ENCODE assay signal across 8 cellular contexts in genomic region chr19:1267441-1268391, GRCh38. TPM values are rescaled to one million over a fixed set of nuclear protein-coding genes. Genes with fewer than 3 reads are reported as not detected.
DNase-seq lines count a peak whose midpoint lies in the region; ATAC-seq and TF ChIP-seq lines count a peak whose summit lies in the region.

No MANE protein-coding gene starts in this region.

- peak overlapping the region; percentile 40 to 87 for H2BK12ac ChIP-seq in mesenchymal stem cell (ENCODE audit: low read length in 2 of 2)

- H3K4ac ChIP-seq in mesenchymal stem cell (ENCODE audit: low read depth in 1 of 2, low read length in 2 of 2), result peak overlapping the region; percentile 76 to 85

- H3K9ac ChIP-seq in mesenchymal stem cell (ENCODE audit: low read length), result peak overlapping the region; percentile 86

- H4K91ac ChIP-seq in mesenchymal stem cell (ENCODE audit: low read length), result peak overlapping the region; percentile 74

- WGBS in heart left ventricle, 4 donors, result 36 to 52% (median 37%) methylated on average over 25 to 43 of the region's 43 CpGs
- 42% methylated on average over 38 of the region's 43 CpGs for WGBS in mesenchymal stem cell

- in situ Hi-C loops in astrocyte of the spinal cord (cut with HindIII; ENCODE audit: low sequenced_read_pairs), result no loop called here
- in situ Hi-C loops in GM13977 (cut with MboI; ENCODE audit: low pct_unique_long_range_greater_than_20kb, low sequenced_read_pairs, unreplicated experiment), result no loop called here

- H3K4me3 ChIP-seq in heart left ventricle (peak overlapping the region in 8 of 12 donors; percentile 52 to 92 (median 59)), astrocyte of the spinal cord (ENCODE audit: low read depth, low read length) (peak overlapping the region; percentile 34), mesenchymal stem cell (ENCODE audit: insufficient read depth in 1 of 2, low read depth in 1 of 2, low read length in 2 of 2) (peak overlapping the region in 1 of 2 experiments; percentile 86), vagina (peak overlapping the region; percentile 54 to 69)

- intact Hi-C loops in heart left ventricle (cut with DNase I) (loop anchor here in 9 of 10 donors (1.0 to 2.0 kb wide), 2 partner anchors 23 kb away; no protein-coding TSS in a partner anchor), cardiac septum (cut with DNase I) (loop anchor here (1.0 kb wide), 2 partner anchors 23 to 44 kb away; no protein-coding TSS in a partner anchor), vagina (cut with DNase I) (loop anchor here (1.0 kb wide), 1 partner anchor 19 kb away; the partner anchor contains the start of gene MIDN)

- TF ChIP-seq POLR2A in heart left ventricle (IDR thresholded peaks at IDR 0.05) (no peak), vagina (IDR thresholded peaks at IDR 0.05) (no peak)

- H3K27ac ChIP-seq in heart left ventricle (peak overlapping the region in 8 of 12 donors; percentile 92 to 100 (median 98)), mesenchymal stem cell (ENCODE audit: low read length, poor library complexity, severe bottlenecking) (no peak overlapping the region), vagina (peak overlapping the region; percentile 99)

- H2AK5ac ChIP-seq in mesenchymal stem cell (ENCODE audit: low read length, severe bottlenecking), result no peak overlapping the region

- peak overlapping the region; percentile 83 for H2BK120ac ChIP-seq in mesenchymal stem cell (ENCODE audit: low read depth, low read length)

- peak overlapping the region; percentile 9 to 78 for H3K18ac ChIP-seq in mesenchymal stem cell (ENCODE audit: low read depth in 1 of 2, low read length in 2 of 2)

- H2BK15ac ChIP-seq in mesenchymal stem cell (ENCODE audit: low read depth, poor library complexity, severe bottlenecking), result peak overlapping the region; percentile 88

- no peak overlapping the region for H2AFZ ChIP-seq in mesenchymal stem cell (ENCODE audit: low read depth, low read length)

- H3K36me3 ChIP-seq in heart left ventricle, result peaks cover 0 to 29% (median 25%) of the 10 kb centered on the region in 9 donors
- H3K36me3 ChIP-seq in mesenchymal stem cell (ENCODE audit: control insufficient read depth in 1 of 2, insufficient read depth in 2 of 2, low read depth in 1 of 2, low read length in 2 of 2), result peaks cover 21 to 31% of the 10 kb centered on the region in 2 experiments
- H3K36me3 ChIP-seq in vagina, result peaks cover 0 to 25% of the 10 kb centered on the region in 2 donors

- no peak overlapping the region for H4K8ac ChIP-seq in mesenchymal stem cell (ENCODE audit: low read length)

- peaks cover 8% of the 10 kb centered on the region for H3K79me1 ChIP-seq in mesenchymal stem cell (replicated peaks; ENCODE audit: low read length, poor library complexity, severe bottlenecking)

- H3K27me3 ChIP-seq in heart left ventricle (no peaks in the 10 kb centered on the region), mesenchymal stem cell (ENCODE audit: control insufficient read depth in 1 of 2, insufficient read depth in 1 of 2, low read length in 2 of 2) (no peaks in the 10 kb centered on the region), vagina (no peaks in the 10 kb centered on the region)

- H3K4me2 ChIP-seq in mesenchymal stem cell (ENCODE audit: low read length, poor library complexity, severe bottlenecking), result peak overlapping the region; percentile 91

- no peak for ATAC-seq in heart left ventricle

- H3K9me3 ChIP-seq in heart left ventricle (no peaks in the 10 kb centered on the region), mesenchymal stem cell (ENCODE audit: control insufficient read depth, low read length) (no peaks in the 10 kb centered on the region), vagina (no peaks in the 10 kb centered on the region)

- TF ChIP-seq CTCF in heart left ventricle (IDR thresholded peaks at IDR 0.05), result no peak
- no peak for TF ChIP-seq CTCF in astrocyte of the spinal cord (IDR thresholded peaks at IDR 0.05; ENCODE audit: low read depth, low read length)
- TF ChIP-seq CTCF in vagina (IDR thresholded peaks at IDR 0.05), result no peak
- TF ChIP-seq CTCF in GM13977 (IDR thresholded peaks at IDR 0.05; ENCODE audit: extremely low read depth, insufficient read depth, missing control alignments), result no peak

- peak in 3 of 5 donors; percentile 42 to 69 (median 49) for DNase-seq in heart left ventricle
- no peak for DNase-seq in cardiac septum (ENCODE audit: low spot score)
- DNase-seq in astrocyte of the spinal cord (ENCODE audit: low read depth, low spot score), result peak; percentile 40
- DNase-seq in mesenchymal stem cell, result peak; percentile 75
- no peak for DNase-seq in vagina (ENCODE audit: extremely low spot score in 2 of 2)
- no peak for DNase-seq in GM13977 (ENCODE audit: low spot score)
- no peak for DNase-seq in stimulated activated CD4-positive, alpha-beta T cell treated with anti-CD3 and anti-CD28 coated beads, Interleukin-12 subunit alpha, Interleukin-12 subunit beta, amount 100 ng/mL, for 4 hours
- DNase-seq in activated CD4-positive, alpha-beta T cell treated with anti-CD3 and anti-CD28 coated beads, Interleukin-2, amount 50 U/mL, for 1 hour, result no peak

- peaks cover 9 to 76% (median 69%) of the 10 kb centered on the region in 12 donors for H3K4me1 ChIP-seq in heart left ventricle
- peaks cover 68% of the 10 kb centered on the region for H3K4me1 ChIP-seq in mesenchymal stem cell (ENCODE audit: control insufficient read depth, insufficient read depth, low read depth, low read length)
- H3K4me1 ChIP-seq in vagina, result peaks cover 78% of the 10 kb centered on the region

- H2BK5ac ChIP-seq in mesenchymal stem cell (ENCODE audit: low read depth, low read length, poor library complexity, severe bottlenecking), result peak overlapping the region; percentile 4

- no peak overlapping the region for H3K14ac ChIP-seq in mesenchymal stem cell (ENCODE audit: low read length in 2 of 2)

- peak overlapping the region in 1 of 2 experiments; percentile 85 for H3K23ac ChIP-seq in mesenchymal stem cell (ENCODE audit: low read length in 2 of 2)

RNA-seq across cellular contexts. Expression of gene CIRBP, which starts 1.4 kb away (rescaled TPM):
- total RNA-seq in heart left ventricle, result 100 to 1,000 TPM; 149 to 425 (median 269) TPM
- 100 to 1,000 TPM; 217 to 282 TPM for polyA plus RNA-seq in heart left ventricle
- total RNA-seq in cardiac septum, result 318 TPM
- 118 TPM for polyA plus RNA-seq in mesenchymal stem cell (2013, experiment 1 of 2)
- 120 TPM for polyA plus RNA-seq in mesenchymal stem cell (2013, experiment 2 of 2)
- total RNA-seq in vagina, result 192 TPM

RNA-seq across cellular contexts. Expression of gene FAM174C, which starts 7.6 kb away (rescaled TPM):
- total RNA-seq in heart left ventricle (10 to 100 TPM; 11.6 to 46.7 (median 18.7) TPM), cardiac septum (20.0 TPM), vagina (64.8 TPM)
- 10 to 100 TPM; 23.8 to 56.4 TPM for polyA plus RNA-seq in heart left ventricle
- polyA plus RNA-seq in mesenchymal stem cell (2013, experiment 1 of 2), result 60.2 TPM
- polyA plus RNA-seq in mesenchymal stem cell (2013, experiment 2 of 2), result 59.6 TPM

RNA-seq across cellular contexts. Expression of gene EFNA2, which starts 18.0 kb away (rescaled TPM):
- not detected for total RNA-seq in heart left ventricle
- not detected for polyA plus RNA-seq in heart left ventricle
- total RNA-seq in cardiac septum, result not detected
- polyA plus RNA-seq in mesenchymal stem cell (2013, experiment 1 of 2), result 0.06 TPM
- polyA plus RNA-seq in mesenchymal stem cell (2013, experiment 2 of 2), result 0.15 TPM
- total RNA-seq in vagina, result not detected

RNA-seq across cellular contexts. Expression of gene MIDN, which starts 19.3 kb away (rescaled TPM):
- 100 to 1,000 TPM in 1 of 9 donors, 10 to 100 TPM in 8; 25.8 to 115 (median 60.5) TPM for total RNA-seq in heart left ventricle
- polyA plus RNA-seq in heart left ventricle, result 10 to 100 TPM; 31.5 to 33.6 TPM
- 97.5 TPM for total RNA-seq in cardiac septum
- 58.6 TPM for polyA plus RNA-seq in mesenchymal stem cell (2013, experiment 1 of 2)
- polyA plus RNA-seq in mesenchymal stem cell (2013, experiment 2 of 2), result 58.0 TPM
- 170 TPM for total RNA-seq in vagina

RNA-seq across cellular contexts. Expression of gene ATP5F1D, which starts 26.2 kb away (rescaled TPM):
- total RNA-seq in heart left ventricle (100 to 1,000 TPM; 201 to 584 (median 450) TPM), cardiac septum (486 TPM), vagina (154 TPM)
- polyA plus RNA-seq in heart left ventricle, result 1,000 to 10,000 TPM in 1 of 2 donors, 100 to 1,000 TPM in 1; 459 to 1,034 TPM
- 121 TPM for polyA plus RNA-seq in mesenchymal stem cell (2013, experiment 1 of 2)
- polyA plus RNA-seq in mesenchymal stem cell (2013, experiment 2 of 2), result 127 TPM

Comparison
In these comparisons a context has a peak if more than half of its experiments do, and no peak if none do; other contexts are left out.
1. DNase-seq: peak in heart left ventricle (3 of 5), astrocyte of the spinal cord (single experiment) and mesenchymal stem cell (single experiment); none in cardiac septum (single experiment), vagina (0 of 2), GM13977 (single experiment), stimulated activated CD4-positive, alpha-beta T cell treated with anti-CD3 and anti-CD28 coated beads, Interleukin-12 subunit alpha, Interleukin-12 subunit beta, amount 100 ng/mL, for 4 hours (single experiment) and activated CD4-positive, alpha-beta T cell treated with anti-CD3 and anti-CD28 coated beads, Interleukin-2, amount 50 U/mL, for 1 hour (single experiment).